In genomic region chr12:43501705-43502104, GRCh38 we compare ENCODE assay signal across 10 cellular contexts. TPM values are rescaled to one million over a fixed set of nuclear protein-coding genes. Genes with fewer than 3 reads are reported as not detected.
A peak's percentile ranks its signal among the peaks of the same experiment; 100 is the strongest.
DNase-seq lines count a peak whose midpoint lies in the region; ATAC-seq and TF ChIP-seq lines count a peak whose summit lies in the region.
"Had no signal": no experiment of that assay in that cellular context is flagged by ENCODE, and none has a peak within 500 bp of the region (broad histone marks: within the 10 kb centered on the region; RNA-seq: fewer than 3 reads in every experiment).

No MANE protein-coding gene starts in this region.

- H3K27ac ChIP-seq in GM23338 (ENCODE audit: low read depth), result no peak overlapping the region
- H3K27ac ChIP-seq in OCI-LY3 (ENCODE audit: low read length), result no peak overlapping the region
- H3K27ac ChIP-seq in right atrium auricular region, result no peak overlapping the region

- H3K27me3 Mint-ChIP-seq in GM23338 (ENCODE audit: insufficient read depth, low read depth, poor library complexity), result no peaks in the 10 kb centered on the region

- H3K27me3 ChIP-seq in GM23338 (ENCODE audit: insufficient read depth) (no peaks in the 10 kb centered on the region), OCI-LY3 (ENCODE audit: low read depth, low read length) (no peaks in the 10 kb centered on the region), right atrium auricular region (no peaks in the 10 kb centered on the region)

- no peaks in the 10 kb centered on the region for H3K9me2 ChIP-seq in GM23338 (ENCODE audit: insufficient read depth)

- H3K4me1 ChIP-seq in GM23338 (ENCODE audit: insufficient read depth) (no peaks in the 10 kb centered on the region), OCI-LY3 (ENCODE audit: low read length) (no peaks in the 10 kb centered on the region), right atrium auricular region (no peaks in the 10 kb centered on the region)

- H3K4me3 ChIP-seq in GM23338, result no peak overlapping the region
- H3K4me3 ChIP-seq in OCI-LY3 (ENCODE audit: low read length), result no peak overlapping the region
- no peak overlapping the region for H3K4me3 ChIP-seq in fibroblast of villous mesenchyme (ENCODE audit: low read depth, low read length)
- no peak overlapping the region for H3K4me3 ChIP-seq in right atrium auricular region

- H3K9ac ChIP-seq in OCI-LY3 (ENCODE audit: low read length), result no peak overlapping the region

- no peaks in the 10 kb centered on the region for H3K36me3 Mint-ChIP-seq in GM23338 (ENCODE audit: low read depth)

- no peaks in the 10 kb centered on the region for H4K20me1 ChIP-seq in GM23338 (replicated peaks; ENCODE audit: insufficient read depth)
- H4K20me1 ChIP-seq in OCI-LY3 (ENCODE audit: insufficient read depth, low read length), result no peaks in the 10 kb centered on the region

- peak; percentile 63 to 75 for TF ChIP-seq CTCF in GM23338 (conservative IDR thresholded peaks at IDR 0.05; ENCODE audit: low read depth in 2 of 2)
- peak; percentile 65 for TF ChIP-seq CTCF in OCI-LY3 (IDR thresholded peaks at IDR 0.05; ENCODE audit: low read depth, low read length)
- peak; percentile 56 for TF ChIP-seq CTCF in fibroblast of villous mesenchyme (IDR thresholded peaks at IDR 0.05; ENCODE audit: insufficient read depth, low read depth, low read length)
- TF ChIP-seq CTCF in right atrium auricular region (IDR thresholded peaks at IDR 0.05), result no peak

- H3K27ac Mint-ChIP-seq in GM23338, result no peak overlapping the region

- no peak overlapping the region for H2AFZ ChIP-seq in GM23338
- no peak overlapping the region for H2AFZ ChIP-seq in OCI-LY3 (ENCODE audit: low read depth, low read length)

- no peaks in the 10 kb centered on the region for H3K79me2 ChIP-seq in GM23338 (replicated peaks; ENCODE audit: insufficient read depth)
- H3K79me2 ChIP-seq in OCI-LY3 (ENCODE audit: low read length), result no peaks in the 10 kb centered on the region

- no peaks in the 10 kb centered on the region for H3K4me1 Mint-ChIP-seq in GM23338

- no peaks in the 10 kb centered on the region for H3K36me3 ChIP-seq in GM23338 (ENCODE audit: insufficient read depth)
- no peaks in the 10 kb centered on the region for H3K36me3 ChIP-seq in OCI-LY3 (replicated peaks; ENCODE audit: low read depth, low read length)
- no peaks in the 10 kb centered on the region for H3K36me3 ChIP-seq in right atrium auricular region

- in situ Hi-C loops in ACHN (cut with HindIII; ENCODE audit: low pct_ligation_motif_present, low pct_unique_long_range_greater_than_20kb, low sequenced_read_pairs), result no loop called here

- H3K9me3 Mint-ChIP-seq in GM23338, result no peaks in the 10 kb centered on the region

- ATAC-seq in GM23338, result no peak

- H3K9me3 ChIP-seq in OCI-LY3 (ENCODE audit: insufficient read depth, low read length) (no peaks in the 10 kb centered on the region), right atrium auricular region (no peaks in the 10 kb centered on the region)

- no peak overlapping the region for H3K4me3 Mint-ChIP-seq in GM23338

- no peaks in the 10 kb centered on the region for H3F3A ChIP-seq in GM23338 (replicated peaks; ENCODE audit: low read depth)

- DNase-seq in ACHN (peak; percentile 44), GM23338 (ENCODE audit: low spot score) (peak; percentile 57), fibroblast of villous mesenchyme (ENCODE audit: low read depth) (peak; percentile 38), T1000 (lab: John Stamatoyannopoulos, UW) (no peak), GDM1 (lab: John Stamatoyannopoulos, UW) (no peak), right atrium auricular region (ENCODE audit: low spot score) (no peak)
- DNase-seq in activated CD4-positive, alpha-beta T cell treated with anti-CD3 and anti-CD28 coated beads for 4 hours, result no peak
- DNase-seq: NCI-H2029 treated with DMSO at 0.1 percent for 48 hours had no signal

- H3K4me2 ChIP-seq in GM23338, result no peak overlapping the region
- no peak overlapping the region for H3K4me2 ChIP-seq in OCI-LY3 (ENCODE audit: low read length)

TF ChIP-seq in GM23338, 12 proteins besides CTCF, POLR2A, EP300 and RAD21 (continues in another document):
- TF ChIP-seq ZNF331 (CRISPR knock-in tag; IDR thresholded peaks at IDR 0.05; ENCODE audit: low read depth) (no peak), EZH2phosphoT487 (IDR thresholded peaks at IDR 0.05; ENCODE audit: unreplicated experiment) (no peak), NANOG (IDR thresholded peaks at IDR 0.05; ENCODE audit: borderline replicate concordance) (no peak), ZNF114 (CRISPR knock-in tag; IDR thresholded peaks at IDR 0.05) (no peak), EZH2 (IDR thresholded peaks at IDR 0.05; ENCODE audit: low read depth, unreplicated experiment) (no peak), JUNB (IDR thresholded peaks at IDR 0.05; ENCODE audit: unreplicated experiment) (no peak), POLR2AphosphoS5 (IDR thresholded peaks at IDR 0.05; ENCODE audit: low read depth) (no peak), ZNF462 (CRISPR knock-in tag; IDR thresholded peaks at IDR 0.05) (no peak)

RNA-seq across cellular contexts. Expression of gene ADAMTS20, which starts 50.3 kb away (rescaled TPM):
- total RNA-seq in GM23338 (2014; rRNA removed; shearing (Covaris generic)), result 8.7 and 9.3 TPM in 2 replicates
- 1.5 and 2.0 TPM in 2 replicates for polyA plus RNA-seq in GM23338 (2016; fragmentation: Nextera tagmentation; extraction: Ambion mirVana)
- total RNA-seq in fibroblast of villous mesenchyme (under 0.01 TPM in 2 replicates), right atrium auricular region (not detected)
- polyA plus RNA-seq: adipose tissue had no signal

Comparison
In these comparisons a context has a peak if more than half of its experiments do, and no peak if none do; other contexts are left out.
1. DNase-seq: peak in ACHN (single experiment), GM23338 (single experiment) and fibroblast of villous mesenchyme (single experiment); none in T1000 (single experiment), activated CD4-positive, alpha-beta T cell treated with anti-CD3 and anti-CD28 coated beads for 4 hours (0 of 2), GDM1 (single experiment) and right atrium auricular region (single experiment).
2. CTCF ChIP-seq: peak in GM23338 (2 of 2), OCI-LY3 (single experiment) and fibroblast of villous mesenchyme (single experiment); none in right atrium auricular region (0 of 2).